25 cellular contexts compared by ENCODE assay signal in the genomic region with DNA sequence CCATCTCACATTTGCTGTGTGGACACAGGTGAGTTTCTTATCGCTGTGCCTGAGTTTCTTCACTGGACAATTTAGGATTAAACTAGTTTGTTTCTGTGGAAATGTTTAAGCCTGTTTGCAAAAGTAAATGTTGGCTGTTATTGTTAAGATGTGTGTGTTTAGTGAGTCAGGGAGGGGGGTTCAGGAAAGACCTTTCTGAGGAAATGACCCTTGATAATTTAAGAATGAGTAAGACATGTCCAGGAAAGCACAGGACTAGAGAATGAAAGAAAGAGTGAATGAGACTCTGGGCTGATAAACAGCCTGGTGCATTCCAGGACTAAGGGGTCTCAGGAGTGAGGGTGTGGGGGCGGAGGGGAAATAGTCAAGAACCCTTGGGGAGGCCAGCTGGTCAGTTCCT.
DNase-seq lines count a peak whose midpoint lies in the region; ATAC-seq, FAIRE-seq and TF ChIP-seq lines count a peak whose summit lies in the region.
"Had no signal": no experiment of that assay in that cellular context is flagged by ENCODE, and none has a peak within 500 bp of the region (broad histone marks: within the 10 kb centered on the region; RNA-seq: fewer than 3 reads in every experiment).

No MANE protein-coding gene starts in this region.

- H3K27ac ChIP-seq in RWPE2 (ENCODE audit: poor library complexity, severe bottlenecking) (no peak overlapping the region), hepatocyte (peak overlapping the region; percentile 73), suprapubic skin (no peak overlapping the region)
- H3K27ac ChIP-seq in CD8-positive, alpha-beta memory T cell (ENCODE audit: low read depth, low read length) = no peak overlapping the region
- H3K27ac ChIP-seq: 22Rv1, C4-2B, GM23248 had no signal

- CTCF ChIA-PET in Caco-2 (lab: Charles Lee) = no interaction called here
- CTCF ChIA-PET in CD8-positive, alpha-beta memory T cell (lab: Charles Lee) = interaction anchor here (1.8 kb wide), 1 partner anchor 9 kb away, joined by 4 read pairs; no protein-coding TSS in a partner anchor
- CTCF ChIA-PET in WTC11 (lab: Charles Lee) = no interaction called here

- peak in 1 of 2 experiments; percentile 19 for DNase-seq in Caco-2
- no peak for DNase-seq in RWPE2 (ENCODE audit: low spot score)
- DNase-seq in bronchial epithelial cell (ENCODE audit: low read depth) = peak; percentile 74
- DNase-seq in hepatocyte (ENCODE audit: low spot score) = peak; percentile 27
- no peak for DNase-seq in CD8-positive, alpha-beta memory T cell
- DNase-seq in suprapubic skin (ENCODE audit: low spot score in 2 of 2) = no peak
- no peak for DNase-seq in WTC11 (ENCODE audit: low spot score)
- DNase-seq: Calu3; CD8-positive, alpha-beta T cell; DMS79 treated with DMSO at 0.1 percent for 48 hours; GM23248; H9; KBM-7; MG63; NCI-H1105 treated with DMSO at 0.1 percent for 48 hours; NCI-H2029; NCI-H446 treated with DMSO at 0.1 percent for 48 hours; NCI-H526 treated with DMSO at 0.1 percent for 48 hours; SIG-M5; SK-N-SH had no signal

- no peaks in the 10 kb centered on the region for H3K36me3 Mint-ChIP-seq in Caco-2 (ENCODE audit: insufficient read depth, unreplicated experiment)
- peaks cover 0 to 3% (median 3%) of the 10 kb centered on the region in 3 donors for H3K36me3 Mint-ChIP-seq in CD8-positive, alpha-beta memory T cell
- no peaks in the 10 kb centered on the region for H3K36me3 Mint-ChIP-seq in WTC11
- H3K36me3 Mint-ChIP-seq: CD8-positive, alpha-beta T cell had no signal

- H3K4me2 ChIP-seq in hepatocyte = peak overlapping the region; percentile 26
- H3K4me2 ChIP-seq: SK-N-SH had no signal

- no peak for TF ChIP-seq POLR2A in suprapubic skin (IDR thresholded peaks at IDR 0.05)

- intact Hi-C loops in Caco-2 (cut with micrococcal nuclease; ENCODE audit: unreplicated experiment) = no loop called here

- FAIRE-seq in bronchial epithelial cell (lab: Jason Lieb, UNC) = no peak
- FAIRE-seq: GM12892 had no signal

- peak; percentile 89 for ATAC-seq in RWPE2 (ENCODE audit: low read depth)
- no peak for ATAC-seq in HG02610 (IDR thresholded peaks at IDR 0.05; ENCODE audit: unreplicated experiment)
- ATAC-seq in WTC11 = no peak
- ATAC-seq: CD8-positive, alpha-beta T cell had no signal

- H3K27ac Mint-ChIP-seq in Caco-2 (ENCODE audit: unreplicated experiment) = peak overlapping the region; percentile 69
- H3K27ac Mint-ChIP-seq in CD8-positive, alpha-beta memory T cell = peak overlapping the region in 1 of 8 donors; percentile 43
- H3K27ac Mint-ChIP-seq in WTC11 = no peak overlapping the region
- H3K27ac Mint-ChIP-seq: B cell; CD8-positive, alpha-beta T cell; H9 had no signal

- POLR2A ChIA-PET in Caco-2 (lab: Charles Lee) (no interaction called here), WTC11 (lab: Charles Lee) (no interaction called here)
- POLR2A ChIA-PET in CD8-positive, alpha-beta memory T cell (lab: Charles Lee) = no interaction called here

- H3K4me3 Mint-ChIP-seq in Caco-2 (ENCODE audit: unreplicated experiment) = peak overlapping the region; percentile 5
- H3K4me3 Mint-ChIP-seq in CD8-positive, alpha-beta memory T cell = no peak overlapping the region
- no peak overlapping the region for H3K4me3 Mint-ChIP-seq in WTC11
- H3K4me3 Mint-ChIP-seq: B cell; CD8-positive, alpha-beta T cell; H9 had no signal

- H3K9me3 Mint-ChIP-seq in Caco-2 (ENCODE audit: unreplicated experiment) (peaks cover 9% of the 10 kb centered on the region), WTC11 (peaks cover 6% of the 10 kb centered on the region; the same call in 1 of the 2 replicates)
- peaks cover 0 to 3% (median 0%) of the 10 kb centered on the region in 5 donors for H3K9me3 Mint-ChIP-seq in CD8-positive, alpha-beta memory T cell
- H3K9me3 Mint-ChIP-seq: CD8-positive, alpha-beta T cell; H9 had no signal

- H3K79me2 ChIP-seq in hepatocyte = no peaks in the 10 kb centered on the region

- H3K9me3 ChIP-seq in Caco-2 (no peaks in the 10 kb centered on the region), RWPE2 (ENCODE audit: severe bottlenecking) (no peaks in the 10 kb centered on the region), hepatocyte (ENCODE audit: low read depth) (no peaks in the 10 kb centered on the region), suprapubic skin (no peaks in the 10 kb centered on the region)
- no peaks in the 10 kb centered on the region for H3K9me3 ChIP-seq in CD8-positive, alpha-beta memory T cell (ENCODE audit: low read length)
- H3K9me3 ChIP-seq: MG63, SK-N-SH had no signal

- H4K20me1 ChIP-seq in hepatocyte (ENCODE audit: insufficient read depth, poor library complexity, severe bottlenecking) = no peaks in the 10 kb centered on the region

- 74% methylated on average over 2 of the region's 2 CpGs for WGBS in hepatocyte (ENCODE audit: low lambda C conversion rate, missing lambda C conversion rate)
- 100% methylated on average over 2 of the region's 2 CpGs for WGBS in suprapubic skin

- no peak overlapping the region for H2AFZ ChIP-seq in hepatocyte
- H2AFZ ChIP-seq: GM23248 had no signal

- H3K4me3 ChIP-seq in Caco-2 (ENCODE audit: low read depth, low read length) = no peak overlapping the region
- H3K4me3 ChIP-seq in RWPE2 (ENCODE audit: severe bottlenecking) = no peak overlapping the region
- no peak overlapping the region for H3K4me3 ChIP-seq in bronchial epithelial cell (ENCODE audit: low read depth, low read length)
- no peak overlapping the region for H3K4me3 ChIP-seq in hepatocyte
- no peak overlapping the region for H3K4me3 ChIP-seq in CD8-positive, alpha-beta memory T cell (ENCODE audit: low read length)
- no peak overlapping the region for H3K4me3 ChIP-seq in suprapubic skin
- H3K4me3 ChIP-seq: GM23248, MG63 had no signal

- H3K27me3 ChIP-seq in Caco-2 (replicated peaks; ENCODE audit: control insufficient read depth, insufficient read depth, low read length) (no peaks in the 10 kb centered on the region), RWPE2 (ENCODE audit: insufficient read depth, poor library complexity, severe bottlenecking) (no peaks in the 10 kb centered on the region), bronchial epithelial cell (ENCODE audit: control insufficient read depth, insufficient read depth, low read length) (peaks cover 2% of the 10 kb centered on the region), hepatocyte (no peaks in the 10 kb centered on the region), suprapubic skin (no peaks in the 10 kb centered on the region)
- no peaks in the 10 kb centered on the region for H3K27me3 ChIP-seq in CD8-positive, alpha-beta memory T cell (ENCODE audit: insufficient read depth, low read length, poor library complexity, severe bottlenecking)
- H3K27me3 ChIP-seq: MG63 had no signal

- H3K36me3 ChIP-seq in Caco-2 (ENCODE audit: control insufficient read depth, insufficient read depth, low read length) = no peaks in the 10 kb centered on the region
- H3K36me3 ChIP-seq in RWPE2 (ENCODE audit: low read depth) = no peaks in the 10 kb centered on the region
- H3K36me3 ChIP-seq in bronchial epithelial cell (ENCODE audit: control insufficient read depth, insufficient read depth, low read length) = no peaks in the 10 kb centered on the region
- no peaks in the 10 kb centered on the region for H3K36me3 ChIP-seq in hepatocyte (replicated peaks; ENCODE audit: insufficient read depth, low read depth)
- no peaks in the 10 kb centered on the region for H3K36me3 ChIP-seq in CD8-positive, alpha-beta memory T cell (ENCODE audit: insufficient read depth, low read length)
- no peaks in the 10 kb centered on the region for H3K36me3 ChIP-seq in suprapubic skin
- H3K36me3 ChIP-seq: MG63 had no signal

- H3K27me3 Mint-ChIP-seq in Caco-2 (ENCODE audit: insufficient read depth, unreplicated experiment) (no peaks in the 10 kb centered on the region), WTC11 (ENCODE audit: low read depth) (no peaks in the 10 kb centered on the region; the same call in 1 of the 2 replicates)
- peaks cover 0 to 2% of the 10 kb centered on the region in 2 donors for H3K27me3 Mint-ChIP-seq in CD8-positive, alpha-beta memory T cell
- H3K27me3 Mint-ChIP-seq: B cell had no signal

- H3K4me1 ChIP-seq in Caco-2 = no peaks in the 10 kb centered on the region
- H3K4me1 ChIP-seq in RWPE2 (ENCODE audit: insufficient read depth, poor library complexity, severe bottlenecking) = peaks cover 9% of the 10 kb centered on the region
- peaks cover 8% of the 10 kb centered on the region for H3K4me1 ChIP-seq in hepatocyte (ENCODE audit: insufficient read depth)
- no peaks in the 10 kb centered on the region for H3K4me1 ChIP-seq in CD8-positive, alpha-beta memory T cell (ENCODE audit: insufficient read depth, low read length)
- no peaks in the 10 kb centered on the region for H3K4me1 ChIP-seq in suprapubic skin

- H3K4me1 Mint-ChIP-seq in Caco-2 (ENCODE audit: low read depth, unreplicated experiment) = peaks cover 17% of the 10 kb centered on the region
- peaks cover 0 to 3% (median 0%) of the 10 kb centered on the region in 3 donors for H3K4me1 Mint-ChIP-seq in CD8-positive, alpha-beta memory T cell
- H3K4me1 Mint-ChIP-seq in WTC11 = no peaks in the 10 kb centered on the region
- H3K4me1 Mint-ChIP-seq: B cell had no signal

- TF ChIP-seq CTCF in Caco-2 (IDR thresholded peaks at IDR 0.05; ENCODE audit: insufficient read depth in 1 of 2, low read depth in 1 of 2, low read length in 1 of 2, severe bottlenecking in 1 of 2, unreplicated experiment in 1 of 2) (no peak), RWPE2 (IDR thresholded peaks at IDR 0.05; ENCODE audit: poor library complexity, severe bottlenecking) (no peak), bronchial epithelial cell (IDR thresholded peaks at IDR 0.05; ENCODE audit: insufficient read depth, low read length, severe bottlenecking) (no peak), hepatocyte (IDR thresholded peaks at IDR 0.05; ENCODE audit: poor library complexity) (no peak), suprapubic skin (IDR thresholded peaks at IDR 0.05) (no peak), WTC11 (IDR thresholded peaks at IDR 0.05) (no peak)

- BruUV-seq in Caco-2 (replicated peaks; lab: Mats Ljungman, UMichigan) = no TSS peak

- TF ChIP-seq EP300 in suprapubic skin (IDR thresholded peaks at IDR 0.05) = no peak

- peaks cover 3% of the 10 kb centered on the region for H3K9me2 ChIP-seq in hepatocyte (replicated peaks; ENCODE audit: insufficient read depth)
- H3K9me2 ChIP-seq: SK-N-SH had no signal

TF ChIP-seq in WTC11, 78 proteins besides CTCF, POLR2A, EP300 and RAD21 (continues in another document):
- no peak for TF ChIP-seq MLX (CRISPR knock-in tag; IDR thresholded peaks at IDR 0.05)

Comparison
In these comparisons a context has a peak if more than half of its experiments do, and no peak if none do; other contexts are left out.
1. DNase-seq: peak in bronchial epithelial cell (single experiment) and hepatocyte (single experiment); none in RWPE2 (single experiment), CD8-positive, alpha-beta memory T cell (0 of 5), suprapubic skin (0 of 2) and WTC11 (single experiment).